In the genomic region with DNA sequence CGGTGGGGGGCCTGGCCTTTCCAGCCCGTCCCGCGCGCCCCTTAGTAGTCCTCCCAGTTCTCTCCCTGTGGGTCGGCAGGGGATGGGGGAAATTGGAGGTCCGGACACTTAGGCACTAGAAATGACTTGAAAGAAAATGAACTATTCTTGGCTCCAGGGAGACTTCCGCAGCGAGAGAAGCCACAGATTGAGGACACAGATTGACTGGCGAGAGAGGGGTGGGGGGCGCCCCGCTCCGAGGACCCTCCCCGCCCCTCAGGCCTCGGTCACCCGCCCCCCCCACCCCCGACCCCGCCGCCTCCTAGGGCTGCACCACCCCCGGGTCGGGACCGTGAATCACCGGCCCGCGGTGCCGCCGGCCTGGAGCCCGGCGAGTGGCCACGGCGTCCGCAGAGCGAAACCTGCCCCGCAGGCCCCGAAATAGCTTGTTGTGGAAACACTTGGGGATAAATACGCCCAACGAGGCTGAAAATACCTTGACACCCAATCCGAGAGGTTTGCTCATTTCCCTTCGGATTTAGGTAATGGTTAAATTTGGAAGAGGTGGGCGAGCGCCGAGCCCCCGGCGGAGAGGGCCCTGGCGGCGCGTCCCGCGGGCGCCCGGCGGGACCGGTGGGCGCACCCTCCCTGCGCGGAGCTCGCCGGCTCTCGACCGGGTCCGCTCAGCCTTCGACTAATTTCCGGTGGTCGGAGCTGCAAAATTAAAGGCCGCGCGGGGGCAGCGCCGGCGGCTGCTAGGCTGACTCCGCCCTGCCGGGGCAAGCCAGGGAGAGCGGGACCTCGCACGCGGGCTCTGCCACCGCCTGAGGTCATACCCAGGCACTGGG, we compare ENCODE assay signal across 2 cellular contexts.
TF ChIP-seq lines count a peak whose summit lies in the region.

A gene (minus strand): TSS at position 675 of the 827 bp plus-strand sequence. CDS start 3,438 bp downstream, outside the sequence.

TF ChIP-seq in GM12878, 131 proteins besides CTCF, POLR2A, EP300 and RAD21 (continued from another document and continues in another):
- TF ChIP-seq WRNIP1 (IDR thresholded peaks at IDR 0.05; ENCODE audit: borderline replicate concordance, low read depth, low read length) (no peak), SIN3A (IDR thresholded peaks at IDR 0.05; ENCODE audit: low read depth, low read length) (0 out of 2 replicates have a peak, but pooled peaks have one; percentile 26), POLR2AphosphoS2 (IDR thresholded peaks at IDR 0.05; ENCODE audit: low read depth, low read length) (no peak), NRF1 (conservative IDR thresholded peaks at IDR 0.05; ENCODE audit: low read depth, low read length) (no peak), MEF2A (IDR thresholded peaks at IDR 0.05; ENCODE audit: insufficient read depth, low read depth, low read length) (peak; percentile 82), SMARCA5 (IDR thresholded peaks at IDR 0.05) (no peak), MTA2 (IDR thresholded peaks at IDR 0.05; ENCODE audit: low read depth) (no peak), FOXK2 (IDR thresholded peaks at IDR 0.05) (no peak), KDM1A (IDR thresholded peaks at IDR 0.05; ENCODE audit: borderline replicate concordance) (no peak), ATF7 (IDR thresholded peaks at IDR 0.05; ENCODE audit: low read depth) (no peak; the same call in 1 of the 2 replicates), ZNF274 (IDR thresholded peaks at IDR 0.05; ENCODE audit: insufficient read depth, insufficient read length) (no peak), MYC (IDR thresholded peaks at IDR 0.05; ENCODE audit: insufficient read depth, insufficient read length, insufficient replicate concordance, low read length, severe bottlenecking) (no peak), HDGF (IDR thresholded peaks at IDR 0.05) (no peak)
- TF ChIP-seq, protein P1, sequence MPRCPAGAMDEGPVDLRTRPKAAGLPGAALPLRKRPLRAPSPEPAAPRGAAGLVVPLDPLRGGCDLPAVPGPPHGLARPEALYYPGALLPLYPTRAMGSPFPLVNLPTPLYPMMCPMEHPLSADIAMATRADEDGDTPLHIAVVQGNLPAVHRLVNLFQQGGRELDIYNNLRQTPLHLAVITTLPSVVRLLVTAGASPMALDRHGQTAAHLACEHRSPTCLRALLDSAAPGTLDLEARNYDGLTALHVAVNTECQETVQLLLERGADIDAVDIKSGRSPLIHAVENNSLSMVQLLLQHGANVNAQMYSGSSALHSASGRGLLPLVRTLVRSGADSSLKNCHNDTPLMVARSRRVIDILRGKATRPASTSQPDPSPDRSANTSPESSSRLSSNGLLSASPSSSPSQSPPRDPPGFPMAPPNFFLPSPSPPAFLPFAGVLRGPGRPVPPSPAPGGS (IDR thresholded peaks at IDR 0.05; ENCODE audit: borderline replicate concordance, insufficient read depth, low read depth, low read length, poor library complexity, severe bottlenecking) = peak; percentile 60
- TF ChIP-seq, protein P2, sequence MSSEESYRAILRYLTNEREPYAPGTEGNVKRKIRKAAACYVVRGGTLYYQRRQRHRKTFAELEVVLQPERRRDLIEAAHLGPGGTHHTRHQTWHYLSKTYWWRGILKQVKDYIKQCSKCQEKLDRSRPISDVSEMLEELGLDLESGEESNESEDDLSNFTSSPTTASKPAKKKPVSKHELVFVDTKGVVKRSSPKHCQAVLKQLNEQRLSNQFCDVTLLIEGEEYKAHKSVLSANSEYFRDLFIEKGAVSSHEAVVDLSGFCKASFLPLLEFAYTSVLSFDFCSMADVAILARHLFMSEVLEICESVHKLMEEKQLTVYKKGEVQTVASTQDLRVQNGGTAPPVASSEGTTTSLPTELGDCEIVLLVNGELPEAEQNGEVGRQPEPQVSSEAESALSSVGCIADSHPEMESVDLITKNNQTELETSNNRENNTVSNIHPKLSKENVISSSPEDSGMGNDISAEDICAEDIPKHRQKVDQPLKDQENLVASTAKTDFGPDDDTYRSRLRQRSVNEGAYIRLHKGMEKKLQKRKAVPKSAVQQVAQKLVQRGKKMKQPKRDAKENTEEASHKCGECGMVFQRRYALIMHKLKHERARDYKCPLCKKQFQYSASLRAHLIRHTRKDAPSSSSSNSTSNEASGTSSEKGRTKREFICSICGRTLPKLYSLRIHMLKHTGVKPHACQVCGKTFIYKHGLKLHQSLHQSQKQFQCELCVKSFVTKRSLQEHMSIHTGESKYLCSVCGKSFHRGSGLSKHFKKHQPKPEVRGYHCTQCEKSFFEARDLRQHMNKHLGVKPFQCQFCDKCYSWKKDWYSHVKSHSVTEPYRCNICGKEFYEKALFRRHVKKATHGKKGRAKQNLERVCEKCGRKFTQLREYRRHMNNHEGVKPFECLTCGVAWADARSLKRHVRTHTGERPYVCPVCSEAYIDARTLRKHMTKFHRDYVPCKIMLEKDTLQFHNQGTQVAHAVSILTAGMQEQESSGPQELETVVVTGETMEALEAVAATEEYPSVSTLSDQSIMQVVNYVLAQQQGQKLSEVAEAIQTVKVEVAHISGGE (CRISPR knock-in tag; IDR thresholded peaks at IDR 0.05) = no peak
- TF ChIP-seq, protein P3, sequence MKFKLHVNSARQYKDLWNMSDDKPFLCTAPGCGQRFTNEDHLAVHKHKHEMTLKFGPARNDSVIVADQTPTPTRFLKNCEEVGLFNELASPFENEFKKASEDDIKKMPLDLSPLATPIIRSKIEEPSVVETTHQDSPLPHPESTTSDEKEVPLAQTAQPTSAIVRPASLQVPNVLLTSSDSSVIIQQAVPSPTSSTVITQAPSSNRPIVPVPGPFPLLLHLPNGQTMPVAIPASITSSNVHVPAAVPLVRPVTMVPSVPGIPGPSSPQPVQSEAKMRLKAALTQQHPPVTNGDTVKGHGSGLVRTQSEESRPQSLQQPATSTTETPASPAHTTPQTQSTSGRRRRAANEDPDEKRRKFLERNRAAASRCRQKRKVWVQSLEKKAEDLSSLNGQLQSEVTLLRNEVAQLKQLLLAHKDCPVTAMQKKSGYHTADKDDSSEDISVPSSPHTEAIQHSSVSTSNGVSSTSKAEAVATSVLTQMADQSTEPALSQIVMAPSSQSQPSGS (IDR thresholded peaks at IDR 0.05; ENCODE audit: low read length) = no peak
- TF ChIP-seq, protein P4, sequence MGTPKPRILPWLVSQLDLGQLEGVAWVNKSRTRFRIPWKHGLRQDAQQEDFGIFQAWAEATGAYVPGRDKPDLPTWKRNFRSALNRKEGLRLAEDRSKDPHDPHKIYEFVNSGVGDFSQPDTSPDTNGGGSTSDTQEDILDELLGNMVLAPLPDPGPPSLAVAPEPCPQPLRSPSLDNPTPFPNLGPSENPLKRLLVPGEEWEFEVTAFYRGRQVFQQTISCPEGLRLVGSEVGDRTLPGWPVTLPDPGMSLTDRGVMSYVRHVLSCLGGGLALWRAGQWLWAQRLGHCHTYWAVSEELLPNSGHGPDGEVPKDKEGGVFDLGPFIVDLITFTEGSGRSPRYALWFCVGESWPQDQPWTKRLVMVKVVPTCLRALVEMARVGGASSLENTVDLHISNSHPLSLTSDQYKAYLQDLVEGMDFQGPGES (IDR thresholded peaks at IDR 0.05) = no peak

TF ChIP-seq in HepG2, 621 proteins besides CTCF, POLR2A, EP300 and RAD21 (continued from another document and continues in another):
- TF ChIP-seq, protein P5, sequence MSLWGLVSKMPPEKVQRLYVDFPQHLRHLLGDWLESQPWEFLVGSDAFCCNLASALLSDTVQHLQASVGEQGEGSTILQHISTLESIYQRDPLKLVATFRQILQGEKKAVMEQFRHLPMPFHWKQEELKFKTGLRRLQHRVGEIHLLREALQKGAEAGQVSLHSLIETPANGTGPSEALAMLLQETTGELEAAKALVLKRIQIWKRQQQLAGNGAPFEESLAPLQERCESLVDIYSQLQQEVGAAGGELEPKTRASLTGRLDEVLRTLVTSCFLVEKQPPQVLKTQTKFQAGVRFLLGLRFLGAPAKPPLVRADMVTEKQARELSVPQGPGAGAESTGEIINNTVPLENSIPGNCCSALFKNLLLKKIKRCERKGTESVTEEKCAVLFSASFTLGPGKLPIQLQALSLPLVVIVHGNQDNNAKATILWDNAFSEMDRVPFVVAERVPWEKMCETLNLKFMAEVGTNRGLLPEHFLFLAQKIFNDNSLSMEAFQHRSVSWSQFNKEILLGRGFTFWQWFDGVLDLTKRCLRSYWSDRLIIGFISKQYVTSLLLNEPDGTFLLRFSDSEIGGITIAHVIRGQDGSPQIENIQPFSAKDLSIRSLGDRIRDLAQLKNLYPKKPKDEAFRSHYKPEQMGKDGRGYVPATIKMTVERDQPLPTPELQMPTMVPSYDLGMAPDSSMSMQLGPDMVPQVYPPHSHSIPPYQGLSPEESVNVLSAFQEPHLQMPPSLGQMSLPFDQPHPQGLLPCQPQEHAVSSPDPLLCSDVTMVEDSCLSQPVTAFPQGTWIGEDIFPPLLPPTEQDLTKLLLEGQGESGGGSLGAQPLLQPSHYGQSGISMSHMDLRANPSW (CRISPR knock-in tag; IDR thresholded peaks at IDR 0.05; ENCODE audit: borderline replicate concordance) = no peak
- TF ChIP-seq YEATS2 (CRISPR knock-in tag; IDR thresholded peaks at IDR 0.05; ENCODE audit: borderline replicate concordance) (peak; percentile 39; the same call in 1 of the 2 replicates), MTA1 (CRISPR knock-in tag; IDR thresholded peaks at IDR 0.05; ENCODE audit: borderline replicate concordance) (peak; percentile 45; the same call in 1 of the 2 replicates), PHB2 (IDR thresholded peaks at IDR 0.05; ENCODE audit: partially characterized antibody) (no peak), HIVEP1 (CRISPR knock-in tag; IDR thresholded peaks at IDR 0.05) (0 out of 2 replicates have a peak, but pooled peaks have one; percentile 35), ZNF777 (CRISPR knock-in tag; IDR thresholded peaks at IDR 0.05) (peak; percentile 71; the same call in 1 of the 2 replicates), ZNF572 (CRISPR knock-in tag; IDR thresholded peaks at IDR 0.05) (no peak), CHCHD3 (CRISPR knock-in tag; IDR thresholded peaks at IDR 0.05) (no peak), SYNCRIP (IDR thresholded peaks at IDR 0.05; ENCODE audit: insufficient read depth, low read depth, low read length) (no peak), ZNF547 (CRISPR knock-in tag; IDR thresholded peaks at IDR 0.05) (peak; percentile 54; the same call in 1 of the 2 replicates), POLR2G (IDR thresholded peaks at IDR 0.05; ENCODE audit: low read depth, low read length) (peak; percentile 76), ZNF703 (CRISPR knock-in tag; IDR thresholded peaks at IDR 0.05; ENCODE audit: borderline replicate concordance) (no peak), ZNF367 (CRISPR knock-in tag; IDR thresholded peaks at IDR 0.05; ENCODE audit: borderline replicate concordance) (peak; percentile 59; the same call in 1 of the 2 replicates), NCOA2 (CRISPR knock-in tag; IDR thresholded peaks at IDR 0.05) (no peak), HOXA3 (CRISPR knock-in tag; IDR thresholded peaks at IDR 0.05) (peak; percentile 74), SMAD3 (CRISPR knock-in tag; IDR thresholded peaks at IDR 0.05) (peak; percentile 65; the same call in 1 of the 2 replicates), ZMAT3 (CRISPR knock-in tag; conservative IDR thresholded peaks at IDR 0.05) (0 out of 2 replicates have a peak, but pooled peaks have one; percentile 18), KLF16 (CRISPR knock-in tag; IDR thresholded peaks at IDR 0.05) (0 out of 4 replicates have a peak, but pooled peaks of 1 of the 2 experiments have one; percentile 34), KAT8 (CRISPR knock-in tag; IDR thresholded peaks at IDR 0.05) (peak; percentile 61; the same call in 1 of the 2 replicates)
- TF ChIP-seq, protein P6, sequence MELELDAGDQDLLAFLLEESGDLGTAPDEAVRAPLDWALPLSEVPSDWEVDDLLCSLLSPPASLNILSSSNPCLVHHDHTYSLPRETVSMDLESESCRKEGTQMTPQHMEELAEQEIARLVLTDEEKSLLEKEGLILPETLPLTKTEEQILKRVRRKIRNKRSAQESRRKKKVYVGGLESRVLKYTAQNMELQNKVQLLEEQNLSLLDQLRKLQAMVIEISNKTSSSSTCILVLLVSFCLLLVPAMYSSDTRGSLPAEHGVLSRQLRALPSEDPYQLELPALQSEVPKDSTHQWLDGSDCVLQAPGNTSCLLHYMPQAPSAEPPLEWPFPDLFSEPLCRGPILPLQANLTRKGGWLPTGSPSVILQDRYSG (CRISPR knock-in tag; IDR thresholded peaks at IDR 0.05) = 0 out of 2 replicates have a peak, but pooled peaks have one; percentile 36
- TF ChIP-seq, protein P7, sequence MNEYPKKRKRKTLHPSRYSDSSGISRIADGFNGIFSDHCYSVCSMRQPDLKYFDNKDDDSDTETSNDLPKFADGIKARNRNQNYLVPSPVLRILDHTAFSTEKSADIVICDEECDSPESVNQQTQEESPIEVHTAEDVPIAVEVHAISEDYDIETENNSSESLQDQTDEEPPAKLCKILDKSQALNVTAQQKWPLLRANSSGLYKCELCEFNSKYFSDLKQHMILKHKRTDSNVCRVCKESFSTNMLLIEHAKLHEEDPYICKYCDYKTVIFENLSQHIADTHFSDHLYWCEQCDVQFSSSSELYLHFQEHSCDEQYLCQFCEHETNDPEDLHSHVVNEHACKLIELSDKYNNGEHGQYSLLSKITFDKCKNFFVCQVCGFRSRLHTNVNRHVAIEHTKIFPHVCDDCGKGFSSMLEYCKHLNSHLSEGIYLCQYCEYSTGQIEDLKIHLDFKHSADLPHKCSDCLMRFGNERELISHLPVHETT (CRISPR knock-in tag; conservative IDR thresholded peaks at IDR 0.05) = peak; percentile 80; the same call in 1 of the 2 replicates
- TF ChIP-seq, protein P8, sequence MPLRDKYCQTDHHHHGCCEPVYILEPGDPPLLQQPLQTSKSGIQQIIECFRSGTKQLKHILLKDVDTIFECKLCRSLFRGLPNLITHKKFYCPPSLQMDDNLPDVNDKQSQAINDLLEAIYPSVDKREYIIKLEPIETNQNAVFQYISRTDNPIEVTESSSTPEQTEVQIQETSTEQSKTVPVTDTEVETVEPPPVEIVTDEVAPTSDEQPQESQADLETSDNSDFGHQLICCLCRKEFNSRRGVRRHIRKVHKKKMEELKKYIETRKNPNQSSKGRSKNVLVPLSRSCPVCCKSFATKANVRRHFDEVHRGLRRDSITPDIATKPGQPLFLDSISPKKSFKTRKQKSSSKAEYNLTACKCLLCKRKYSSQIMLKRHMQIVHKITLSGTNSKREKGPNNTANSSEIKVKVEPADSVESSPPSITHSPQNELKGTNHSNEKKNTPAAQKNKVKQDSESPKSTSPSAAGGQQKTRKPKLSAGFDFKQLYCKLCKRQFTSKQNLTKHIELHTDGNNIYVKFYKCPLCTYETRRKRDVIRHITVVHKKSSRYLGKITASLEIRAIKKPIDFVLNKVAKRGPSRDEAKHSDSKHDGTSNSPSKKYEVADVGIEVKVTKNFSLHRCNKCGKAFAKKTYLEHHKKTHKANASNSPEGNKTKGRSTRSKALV (CRISPR knock-in tag; IDR thresholded peaks at IDR 0.05) = peak; percentile 41; the same call in 1 of the 2 replicates
- TF ChIP-seq, protein P9, sequence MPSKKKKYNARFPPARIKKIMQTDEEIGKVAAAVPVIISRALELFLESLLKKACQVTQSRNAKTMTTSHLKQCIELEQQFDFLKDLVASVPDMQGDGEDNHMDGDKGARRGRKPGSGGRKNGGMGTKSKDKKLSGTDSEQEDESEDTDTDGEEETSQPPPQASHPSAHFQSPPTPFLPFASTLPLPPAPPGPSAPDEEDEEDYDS (CRISPR knock-in tag; IDR thresholded peaks at IDR 0.05) = peak; percentile 42; the same call in 1 of the 2 replicates
- TF ChIP-seq, protein P10, sequence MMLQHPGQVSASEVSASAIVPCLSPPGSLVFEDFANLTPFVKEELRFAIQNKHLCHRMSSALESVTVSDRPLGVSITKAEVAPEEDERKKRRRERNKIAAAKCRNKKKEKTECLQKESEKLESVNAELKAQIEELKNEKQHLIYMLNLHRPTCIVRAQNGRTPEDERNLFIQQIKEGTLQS (CRISPR knock-in tag; IDR thresholded peaks at IDR 0.05) = 0 out of 2 replicates have a peak, but pooled peaks have one; percentile 13
- TF ChIP-seq, protein P11, sequence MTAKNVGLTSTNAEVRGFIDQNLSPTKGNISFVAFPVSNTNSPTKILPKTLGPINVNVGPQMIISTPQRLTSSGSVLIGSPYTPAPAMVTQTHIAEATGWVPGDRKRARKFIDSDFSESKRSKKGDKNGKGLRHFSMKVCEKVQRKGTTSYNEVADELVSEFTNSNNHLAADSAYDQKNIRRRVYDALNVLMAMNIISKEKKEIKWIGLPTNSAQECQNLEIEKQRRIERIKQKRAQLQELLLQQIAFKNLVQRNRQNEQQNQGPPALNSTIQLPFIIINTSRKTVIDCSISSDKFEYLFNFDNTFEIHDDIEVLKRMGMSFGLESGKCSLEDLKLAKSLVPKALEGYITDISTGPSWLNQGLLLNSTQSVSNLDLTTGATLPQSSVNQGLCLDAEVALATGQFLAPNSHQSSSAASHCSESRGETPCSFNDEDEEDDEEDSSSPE (CRISPR knock-in tag; IDR thresholded peaks at IDR 0.05) = peak; percentile 86
